8 cellular contexts compared by ENCODE assay signal in genomic region chr9:14347408-14348224, GRCh38. TPM values are rescaled to one million over a fixed set of nuclear protein-coding genes. Genes with fewer than 3 reads are reported as not detected.
DNase-seq lines count a peak whose midpoint lies in the region; ATAC-seq and TF ChIP-seq lines count a peak whose summit lies in the region.

No MANE protein-coding gene starts in this region.

- peaks cover 25% of the 10 kb centered on the region for H3K4me1 ChIP-seq in BLaER1

- peak overlapping the region; percentile 56; the same call in 1 of the 2 replicates for H3K4me3 ChIP-seq in BLaER1

- H4K20me1 ChIP-seq in BLaER1 = peaks cover 31% of the 10 kb centered on the region

- H3K4me2 ChIP-seq in BLaER1 = peak overlapping the region; percentile 89

- no peak overlapping the region for H3K9ac ChIP-seq in BLaER1

- H3K27me3 ChIP-seq in BLaER1 = peaks cover 84% of the 10 kb centered on the region

- no peaks in the 10 kb centered on the region for H3K36me3 ChIP-seq in BLaER1

- no peak overlapping the region for H3K27ac ChIP-seq in BLaER1

- intact Hi-C loops in head of caudate nucleus (cut with DNase I) = no loop called here

- DNase-seq in SK-N-DZ (ENCODE audit: low spot score) (peak; percentile 1), head of caudate nucleus (peak in 32 of 42 donors; percentile 16 to 75 (median 50)), omental fat pad (ENCODE audit: low spot score) (no peak), NCI-H146 treated with DMSO at 0.1 percent for 48 hours (lab: John Stamatoyannopoulos, UW; ENCODE audit: unreplicated experiment) (no peak), SHP77 treated with DMSO at 0.1 percent for 48 hours (lab: John Stamatoyannopoulos, UW) (no peak)

- ATAC-seq in omental fat pad (ENCODE audit: low FRiP score) (peak; percentile 54), HG03280 (IDR thresholded peaks at IDR 0.05; ENCODE audit: unreplicated experiment) (no peak), GM18858 (IDR thresholded peaks at IDR 0.05; ENCODE audit: unreplicated experiment) (no peak)

- TF ChIP-seq CTCF in omental fat pad (IDR thresholded peaks at IDR 0.05) = no peak

- H3K9me3 ChIP-seq in BLaER1 = peaks cover 32% of the 10 kb centered on the region

RNA-seq across cellular contexts. Expression of gene NFIB, which starts 33.7 kb away (rescaled TPM):
- polyA plus RNA-seq in SK-N-DZ (2014; cell fraction: cytosol; rRNA removed) = 4.4 and 6.0 TPM in 2 replicates
- 12.1 and 12.8 TPM in 2 replicates for polyA plus RNA-seq in SK-N-DZ (2014; cell fraction: nucleus; rRNA removed)
- 100 to 1,000 TPM in 3 of 4 donors, 10 to 100 TPM in 1; 55.1 to 265 (median 106) TPM for total RNA-seq in omental fat pad

Comparison
In these comparisons a context has a peak if more than half of its experiments do, and no peak if none do; other contexts are left out.
1. DNase-seq: peak in SK-N-DZ (single experiment) and head of caudate nucleus (32 of 42); none in omental fat pad (single experiment), NCI-H146 treated with DMSO at 0.1 percent for 48 hours (single experiment) and SHP77 treated with DMSO at 0.1 percent for 48 hours (single experiment).